1 cellular context compared by ENCODE assay signal in the genomic region with DNA sequence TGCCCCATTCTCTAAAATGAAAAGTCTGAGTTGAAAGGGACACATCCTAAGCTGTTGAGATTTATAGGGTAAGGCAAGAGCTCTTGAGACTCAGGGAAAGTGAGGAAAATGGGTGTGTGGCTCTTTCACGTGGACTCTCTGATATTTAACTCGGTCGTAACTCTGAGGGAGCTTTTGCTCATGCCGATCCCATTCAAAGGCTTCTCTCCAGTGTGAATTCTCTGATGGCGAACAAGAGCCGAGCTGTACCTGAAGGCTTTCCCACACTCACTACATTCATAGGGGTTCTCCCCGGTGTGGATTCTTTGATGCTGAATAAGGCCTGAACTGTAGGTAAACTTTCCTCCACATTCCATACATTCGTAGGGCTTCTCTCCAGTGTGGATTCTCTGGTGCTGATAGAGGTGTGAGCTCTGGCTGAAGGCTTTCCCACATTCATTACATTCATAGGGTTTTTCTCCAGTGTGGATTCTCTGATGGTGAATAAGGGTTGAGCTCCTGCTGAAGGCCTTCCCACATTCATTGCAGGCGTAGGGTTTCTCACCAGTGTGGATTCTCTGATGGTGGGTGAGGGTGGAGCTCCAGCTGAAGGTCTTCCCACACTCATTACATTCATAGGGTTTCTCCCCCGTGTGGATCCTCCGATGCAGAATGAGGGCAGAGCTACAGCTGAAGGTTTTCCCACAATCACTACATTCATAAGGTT.
TF ChIP-seq lines count a peak whose summit lies in the region.

No MANE protein-coding gene starts in this region.

TF ChIP-seq in endothelial cell of umbilical vein, 7 proteins besides CTCF, POLR2A, EP300 and RAD21:
- TF ChIP-seq MYC (IDR thresholded peaks at IDR 0.05; ENCODE audit: low read depth, low read length) (no peak), EZH2 (IDR thresholded peaks at IDR 0.05; ENCODE audit: borderline replicate concordance, low read depth, low read length, severe bottlenecking) (no peak), JUN (IDR thresholded peaks at IDR 0.05; ENCODE audit: borderline replicate concordance, insufficient read depth, insufficient read length, low read depth) (no peak), POLR2AphosphoS5 (IDR thresholded peaks at IDR 0.05; ENCODE audit: insufficient read depth, low read depth, low read length) (no peak), GATA2 (IDR thresholded peaks at IDR 0.05; ENCODE audit: insufficient read depth, insufficient read length, low read depth, low read length) (no peak)
- TF ChIP-seq, protein P1, sequence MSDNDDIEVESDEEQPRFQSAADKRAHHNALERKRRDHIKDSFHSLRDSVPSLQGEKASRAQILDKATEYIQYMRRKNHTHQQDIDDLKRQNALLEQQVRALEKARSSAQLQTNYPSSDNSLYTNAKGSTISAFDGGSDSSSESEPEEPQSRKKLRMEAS (IDR thresholded peaks at IDR 0.05; ENCODE audit: insufficient read depth, insufficient read length), result no peak
